27 cellular contexts compared by ENCODE assay signal in the genomic region with DNA sequence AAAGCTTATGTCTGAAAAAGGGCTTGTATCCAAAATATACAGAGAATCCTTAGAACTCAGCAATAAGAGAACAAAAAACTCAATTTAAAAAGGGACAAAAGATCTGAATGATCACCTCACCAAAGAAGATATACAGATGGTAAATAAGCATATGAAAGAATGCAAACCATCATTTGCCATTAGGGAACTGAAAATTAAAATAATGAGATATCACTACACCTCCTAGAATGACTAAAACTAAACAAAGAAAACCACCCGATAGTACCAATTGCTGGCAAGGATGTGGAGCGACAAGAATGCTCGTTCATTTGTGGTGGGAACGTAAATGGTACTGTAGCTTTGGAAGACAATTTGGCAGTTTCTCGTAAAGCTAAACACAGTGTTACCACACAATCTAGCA.
"Had no signal": no experiment of that assay in that cellular context is flagged by ENCODE, and none has a peak within 500 bp of the region (broad histone marks: within the 10 kb centered on the region; RNA-seq: fewer than 3 reads in every experiment).

No MANE protein-coding gene starts in this region.

- H3K4me1 ChIP-seq: Peyer's patch, SJCRH30 had no signal

- H3K27ac Mint-ChIP-seq: IgD-negative memory B cell had no signal

- H3K9me3 ChIP-seq: SJCRH30 had no signal

- H2AFZ ChIP-seq: PC-9 had no signal

- H3K36me3 Mint-ChIP-seq: IgD-negative memory B cell had no signal

- H3K9me3 Mint-ChIP-seq: IgD-negative memory B cell had no signal

- H3K36me3 ChIP-seq: Peyer's patch, SJCRH30 had no signal

- H3K27me3 ChIP-seq: Peyer's patch, SJCRH30 had no signal

- DNase-seq: Kasumi-1; MM.1S; NCI-H1092 treated with DMSO at 0.1 percent for 48 hours; NCI-H1436; NCI-H187; NCI-H2029; NCI-H2081 treated with DMSO at 0.1 percent for 48 hours; NCI-H2171; NCI-H226; NCI-H446; NCI-H510A; NCI-H524 treated with DMSO at 0.1 percent for 48 hours; NCI-H69; NCI-H774; NK-92 treated with Interleukin-12 subunit alpha and Interleukin-12 subunit beta, amount 100 ng/mL, for 24 hours; OCI-M1; PC-9; Peyer's patch; SHP77 treated with DMSO at 0.1 percent for 48 hours; SJCRH30; T-helper 1 cell had no signal

- H3K27ac ChIP-seq: HL-60, KMS-11, PC-9, Peyer's patch, SJCRH30 had no signal

- H3K4me3 Mint-ChIP-seq: IgD-negative memory B cell had no signal

- H3K4me2 ChIP-seq: KMS-11, PC-9 had no signal

- ATAC-seq: K562, Right ventricle myocardium inferior, SK-N-SH treated with all-trans-retinoic acid at 6 μM for 48 hours had no signal

- H3K4me3 ChIP-seq: K562, PC-9, Peyer's patch, SJCRH30 had no signal
